In genomic region chr3:154178172-154178571, GRCh38 we compare ENCODE assay signal across 20 cellular contexts.
"Had no signal": no experiment of that assay in that cellular context is flagged by ENCODE, and none has a peak within 500 bp of the region (broad histone marks: within the 10 kb centered on the region; RNA-seq: fewer than 3 reads in every experiment).

No MANE protein-coding gene starts in this region.

- H3K4me1 ChIP-seq: colonic mucosa had no signal

- H3K4me3 ChIP-seq: colonic mucosa, lower lobe of right lung, pancreas, tibial artery, vagina had no signal

- H3K27me3 ChIP-seq: colonic mucosa, pancreas, tibial artery, vagina had no signal

- ATAC-seq: activated naive CD4-positive, alpha-beta T cell treated with anti-CD3 and anti-CD28 coated beads, Interleukin-2, amount 50 U/mL, for 72 hours; activated T-cell treated with anti-CD3 and anti-CD28 coated beads, Interleukin-2, amount 50 U/mL, for 72 hours; esophagus mucosa; pancreas; stimulated activated effector memory CD8-positive, alpha-beta T cell treated with anti-CD3 and anti-CD28 coated beads, Interleukin-12 subunit alpha, Interleukin-12 subunit beta, amount 100 ng/mL, for 72 hours; WTC11 had no signal

- H3K9me3 ChIP-seq: colonic mucosa, lower lobe of right lung, pancreas, tibial artery, vagina had no signal

- DNase-seq: activated CD4-positive, alpha-beta T cell treated with anti-CD3 and anti-CD28 coated beads, Interleukin-2, amount 10 ng/mL, durations not matched to agents 7 days and 5 days; activated CD8-positive, alpha-beta memory T cell treated with anti-CD3 and anti-CD28 coated beads, Interleukin-2, amount 50 U/mL, for 48 hours; activated gamma-delta T cell; activated T-cell treated with anti-CD3 and anti-CD28 coated beads, Interleukin-2, amount 50 U/mL, for 72 hours; amniotic stem cell; central memory CD4-positive, alpha-beta T cell; colonic mucosa; immature natural killer cell; lower lobe of right lung; midbrain; naive B cell; pancreas; stimulated activated CD4-positive, alpha-beta T cell treated with anti-CD3 and anti-CD28 coated beads, Interleukin-12 subunit alpha, Interleukin-12 subunit beta, amount 100 ng/mL, for 4 hours; T-helper 2 cell; tibial artery had no signal

- H3K36me3 ChIP-seq: colonic mucosa, lower lobe of right lung, pancreas, tibial artery, vagina had no signal

- H3K27ac ChIP-seq: colonic mucosa, lower lobe of right lung, pancreas, tibial artery, vagina had no signal
